9 cellular contexts compared by ENCODE assay signal in the genomic region with DNA sequence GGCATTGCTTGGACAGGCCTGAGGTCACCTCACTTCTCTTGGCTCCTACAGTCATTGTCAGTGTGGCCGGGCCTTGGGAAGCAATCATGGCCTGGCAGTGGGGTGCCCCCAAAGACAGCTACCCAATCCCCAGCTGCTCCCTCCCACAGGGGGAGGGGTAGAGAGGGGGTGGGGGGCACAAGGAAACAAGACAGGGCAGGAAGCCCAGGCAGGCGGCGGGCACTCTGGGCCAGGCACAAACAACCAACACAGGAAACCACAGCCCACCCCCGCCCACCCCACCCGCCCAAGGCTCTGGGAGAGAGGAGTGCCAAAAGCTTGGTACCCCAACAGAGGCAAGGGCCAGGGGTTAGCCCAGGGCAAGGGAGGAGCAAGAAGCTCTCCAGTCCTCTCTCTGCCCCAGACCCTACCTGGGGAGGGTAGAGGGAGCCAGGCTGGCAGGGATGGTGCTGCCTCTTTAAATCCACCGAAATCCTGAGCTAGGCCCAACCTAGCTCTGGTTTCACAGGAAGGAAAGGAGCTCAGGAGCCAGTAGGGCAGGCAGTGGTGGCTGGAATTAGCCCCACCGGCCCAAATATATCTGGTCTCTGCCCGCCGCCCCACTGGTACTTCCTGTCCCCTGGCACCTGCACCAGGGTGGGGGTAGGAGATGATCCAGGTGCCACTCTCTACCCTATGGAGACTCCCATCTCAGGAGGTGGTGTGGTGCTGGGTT. TPM values are rescaled to one million over a fixed set of nuclear protein-coding genes. Genes with fewer than 3 reads are reported as not detected.
DNase-seq lines count a peak whose midpoint lies in the region; ATAC-seq and TF ChIP-seq lines count a peak whose summit lies in the region.
"Had no signal": no experiment of that assay in that cellular context is flagged by ENCODE, and none has a peak within 500 bp of the region (broad histone marks: within the 10 kb centered on the region; RNA-seq: fewer than 3 reads in every experiment).

No MANE protein-coding gene starts in this region.

- DNase-seq in activated naive CD4-positive, alpha-beta T cell treated with Interleukin-2 at 50 U/mL for 16 hours, result peak; percentile 35
- DNase-seq in activated naive CD4-positive, alpha-beta T cell treated with anti-CD3 and anti-CD28 coated beads, Interleukin-2, amount 50 U/mL, for 16 hours, result no peak
- DNase-seq in lung (ENCODE audit: low spot score) (no peak), tibial artery (no peak), SKM-1 treated with dmso at 0.1 percent for 144 hours (lab: John Stamatoyannopoulos, UW; ENCODE audit: unreplicated experiment) (no peak), kidney glomerular epithelial cell (lab: John Stamatoyannopoulos, UW) (no peak), MG63 (no peak)

- H3K36me3 ChIP-seq in lung (ENCODE audit: control insufficient read depth in 2 of 2, insufficient read depth in 2 of 2, low read length in 2 of 2), result no peaks in the 10 kb centered on the region
- H3K36me3 ChIP-seq in tibial artery, result no peaks in the 10 kb centered on the region
- peaks cover 30% of the 10 kb centered on the region for H3K36me3 ChIP-seq in MG63

- H3K27ac ChIP-seq in angular gyrus (ENCODE audit: low read depth, low read length) (peak overlapping the region; percentile 88), lung (ENCODE audit: low read depth in 1 of 2, low read length in 1 of 2) (peak overlapping the region; percentile 74 to 96), tibial artery (peak overlapping the region; percentile 85 to 99)

- no peak for ATAC-seq in lung (ENCODE audit: insufficient read depth, low FRiP score)

- no peak for TF ChIP-seq CTCF in lung (IDR thresholded peaks at IDR 0.05; ENCODE audit: control extremely low read depth, extremely low read depth)
- TF ChIP-seq CTCF in tibial artery (IDR thresholded peaks at IDR 0.05), result no peak

- H3K4me3 ChIP-seq in lung, result no peak overlapping the region
- H3K4me3 ChIP-seq in tibial artery, result peak overlapping the region; percentile 2 to 21
- no peak overlapping the region for H3K4me3 ChIP-seq in MG63

- H3K4me1 ChIP-seq in lung (ENCODE audit: control insufficient read depth in 2 of 2, insufficient read depth in 2 of 2, low read length in 2 of 2) (peaks cover 26 to 72% of the 10 kb centered on the region in 2 donors), tibial artery (peaks cover 28 to 100% (median 99%) of the 10 kb centered on the region in 4 donors)

- no peaks in the 10 kb centered on the region for H3K9me3 ChIP-seq in lung (ENCODE audit: control insufficient read depth in 2 of 2, insufficient read depth in 1 of 2, low read length in 1 of 2)
- H3K9me3 ChIP-seq in tibial artery, result no peaks in the 10 kb centered on the region
- H3K9me3 ChIP-seq in MG63, result no peaks in the 10 kb centered on the region

- H3K27me3 ChIP-seq in lung (ENCODE audit: control insufficient read depth, insufficient read depth) (no peaks in the 10 kb centered on the region), tibial artery (no peaks in the 10 kb centered on the region), MG63 (no peaks in the 10 kb centered on the region)

- WGBS in lung, 2 donors, result 13 to 14% methylated on average over 9 of the region's 9 CpGs

- intact Hi-C loops in tibial artery (cut with DNase I; ENCODE audit: low total_unique reads), result no loop called here

RNA-seq across cellular contexts. Expression of gene BCL9L, which starts 12.2 kb away (rescaled TPM):
- total RNA-seq in lung, result 10 to 100 TPM; 39.6 to 91.0 TPM
- polyA plus RNA-seq in lung, result 10 to 100 TPM; 23.3 to 30.4 TPM
- 1.8 and 2.3 TPM in 2 replicates for total RNA-seq in MG63 (2014; rRNA removed; shearing (Covaris generic); ENCODE audit: low replicate concordance)

RNA-seq across cellular contexts. Expression of gene CXCR5, which starts 29.9 kb away (rescaled TPM):
- under 1 TPM in 1 of 2 donors, not detected in 1; 0.48 TPM for total RNA-seq in lung
- polyA plus RNA-seq in lung, result under 1 TPM; 0.16 to 0.65 TPM
- total RNA-seq in MG63 (2014; rRNA removed; shearing (Covaris generic); ENCODE audit: low replicate concordance), result not detected in 2 replicates

RNA-seq across cellular contexts. Expression of gene UPK2, which starts 42.5 kb away (rescaled TPM):
- not detected for total RNA-seq in lung
- polyA plus RNA-seq in lung, result under 1 TPM in 1 of 2 donors, not detected in 1; 0.07 TPM
- not detected in 2 replicates for total RNA-seq in MG63 (2014; rRNA removed; shearing (Covaris generic); ENCODE audit: low replicate concordance)
- total RNA-seq: activated CD8-positive, alpha-beta memory T cell treated with anti-CD3 and anti-CD28 coated beads for 36 hours had no signal

RNA-seq across cellular contexts. Expression of gene FOXR1, which starts 58.0 kb away (rescaled TPM):
- total RNA-seq in lung, result not detected
- not detected for polyA plus RNA-seq in lung
- not detected in 2 replicates for total RNA-seq in MG63 (2014; rRNA removed; shearing (Covaris generic); ENCODE audit: low replicate concordance)
- total RNA-seq: activated CD8-positive, alpha-beta memory T cell treated with anti-CD3 and anti-CD28 coated beads for 36 hours had no signal

Comparison
In these comparisons a context has a peak if more than half of its experiments do, and no peak if none do; other contexts are left out.
1. H3K4me3 ChIP-seq: peak in tibial artery (2 of 2); none in lung (single experiment) and MG63 (single experiment).
2. RNA of gene BCL9L, which starts 12.2 kb away (total RNA-seq): 39.6 to 91.0 TPM in lung; 1.8 to 2.3 TPM in MG63; every median in the first group is over 10 times any median in the second.
3. Peak in every context shown above with its lines, with median percentiles within 50 percentile points of each other: H3K27ac ChIP-seq.